In the genomic region with DNA sequence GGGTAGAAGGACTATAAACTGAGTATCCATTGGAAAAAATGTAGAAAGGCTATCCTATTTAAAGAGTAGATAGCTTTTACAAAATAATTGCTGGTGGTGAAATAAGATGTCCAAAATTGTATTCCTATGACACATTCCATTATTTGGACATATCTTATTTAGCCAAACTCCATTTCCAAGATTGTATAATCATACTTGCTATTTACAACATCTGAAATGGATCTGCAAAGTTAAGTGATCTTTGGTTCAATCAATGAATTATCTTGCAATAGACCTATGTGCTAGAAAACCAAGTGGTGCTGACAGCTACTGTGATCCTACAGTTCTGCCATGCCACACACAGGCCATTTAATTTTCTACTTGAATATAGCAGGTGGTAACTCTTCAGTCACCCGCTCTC, we compare ENCODE assay signal across 28 cellular contexts. TPM values are rescaled to one million over a fixed set of nuclear protein-coding genes. Genes with fewer than 3 reads are reported as not detected.
DNase-seq lines count a peak whose midpoint lies in the region; ATAC-seq and TF ChIP-seq lines count a peak whose summit lies in the region.
"Had no signal": no experiment of that assay in that cellular context is flagged by ENCODE, and none has a peak within 500 bp of the region (broad histone marks: within the 10 kb centered on the region; RNA-seq: fewer than 3 reads in every experiment).

No MANE protein-coding gene starts in this region.

- no peak for ATAC-seq in PC-3
- ATAC-seq: GM12878, Panc1 had no signal

- H3K4me1 Mint-ChIP-seq in MCF 10A (ENCODE audit: insufficient read depth, unreplicated experiment), result peaks cover 26% of the 10 kb centered on the region
- H3K4me1 Mint-ChIP-seq in nephron progenitor cell, result no peaks in the 10 kb centered on the region
- peaks cover 13% of the 10 kb centered on the region for H3K4me1 Mint-ChIP-seq in CD14-positive monocyte
- H3K4me1 Mint-ChIP-seq: CD4-positive, alpha-beta memory T cell had no signal

- H2AFZ ChIP-seq in OCI-LY3 (ENCODE audit: low read depth, low read length) (no peak overlapping the region), PC-3 (ENCODE audit: low read length) (no peak overlapping the region)

- intact Hi-C loops in MCF 10A (cut with micrococcal nuclease) (no loop called here), breast epithelium (cut with DNase I; ENCODE audit: low total_unique reads) (no loop called here), PC-3 (cut with micrococcal nuclease) (no loop called here), CD14-positive monocyte (cut with micrococcal nuclease) (no loop called here)

- H3K4me3 ChIP-seq in breast epithelium (no peak overlapping the region), OCI-LY3 (ENCODE audit: low read length) (no peak overlapping the region), PC-3 (ENCODE audit: low read length) (no peak overlapping the region)
- H3K4me3 ChIP-seq: BLaER1 treated with 17β-estradiol and CSF1 and Interleukin-3, amounts not matched to agents 10 nM and 100 nM; GM12878; HAP-1 had no signal

- H3K27me3 Mint-ChIP-seq in MCF 10A (ENCODE audit: insufficient read depth, unreplicated experiment) (no peaks in the 10 kb centered on the region), nephron progenitor cell (ENCODE audit: low read depth, poor library complexity) (peaks cover 6% of the 10 kb centered on the region), CD14-positive monocyte (ENCODE audit: low read depth in 3 of 3) (peaks cover 0 to 2% (median 0%) of the 10 kb centered on the region in 3 donors)

- no peaks in the 10 kb centered on the region for H3K79me2 ChIP-seq in OCI-LY3 (ENCODE audit: low read length)
- peaks cover 94% of the 10 kb centered on the region for H3K79me2 ChIP-seq in PC-3 (ENCODE audit: low read length)

- H3K36me3 ChIP-seq in breast epithelium (no peaks in the 10 kb centered on the region), OCI-LY3 (replicated peaks; ENCODE audit: low read depth, low read length) (no peaks in the 10 kb centered on the region), PC-3 (ENCODE audit: low read depth, low read length) (peaks cover 65% of the 10 kb centered on the region)
- H3K36me3 ChIP-seq: BLaER1 treated with 17β-estradiol and CSF1 and Interleukin-3, amounts not matched to agents 10 nM and 100 nM; HAP-1 had no signal

- no peak overlapping the region for H3K27ac ChIP-seq in breast epithelium
- no peak overlapping the region for H3K27ac ChIP-seq in OCI-LY3 (ENCODE audit: low read length)
- H3K27ac ChIP-seq in PC-3 (ENCODE audit: low read length), result no peak overlapping the region
- H3K27ac ChIP-seq: BLaER1 treated with 17β-estradiol and CSF1 and Interleukin-3, amounts not matched to agents 10 nM and 100 nM; RWPE1 had no signal

- H3K9me3 ChIP-seq in breast epithelium, result no peaks in the 10 kb centered on the region
- H3K9me3 ChIP-seq in OCI-LY3 (ENCODE audit: insufficient read depth, low read length), result no peaks in the 10 kb centered on the region
- no peaks in the 10 kb centered on the region for H3K9me3 ChIP-seq in PC-3 (ENCODE audit: low read length)
- H3K9me3 ChIP-seq: BLaER1 treated with 17β-estradiol and CSF1 and Interleukin-3, amounts not matched to agents 10 nM and 100 nM; HAP-1 had no signal

- CTCF ChIA-PET in MCF 10A (lab: Yijun Ruan, JAX) (interaction anchor here (0.6 to 1.8 kb wide), 5 partner anchors 9 to 111 kb away, joined by 3 to 6 read pairs (median 4); no protein-coding TSS in a partner anchor), PC-3 (lab: Charles Lee) (no interaction called here)

- H3K4me3 Mint-ChIP-seq in MCF 10A (ENCODE audit: unreplicated experiment) (no peak overlapping the region), nephron progenitor cell (no peak overlapping the region), CD14-positive monocyte (no peak overlapping the region)
- H3K4me3 Mint-ChIP-seq: CD4-positive, alpha-beta memory T cell had no signal

- H4K20me1 ChIP-seq in OCI-LY3 (ENCODE audit: insufficient read depth, low read length) (no peaks in the 10 kb centered on the region), PC-3 (ENCODE audit: low read length) (peaks cover 72% of the 10 kb centered on the region)
- H4K20me1 ChIP-seq: BLaER1 treated with 17β-estradiol and CSF1 and Interleukin-3, amounts not matched to agents 10 nM and 100 nM had no signal

- H3K36me3 Mint-ChIP-seq in MCF 10A (ENCODE audit: insufficient read depth, unreplicated experiment) (peaks cover 20% of the 10 kb centered on the region), nephron progenitor cell (ENCODE audit: low read depth) (no peaks in the 10 kb centered on the region), CD14-positive monocyte (no peaks in the 10 kb centered on the region)
- H3K36me3 Mint-ChIP-seq: CD4-positive, alpha-beta memory T cell had no signal

- BruUV-seq in MCF 10A (replicated peaks; lab: Mats Ljungman, UMichigan) (no TSS peak), PC-3 (replicated peaks; lab: Mats Ljungman, UMichigan) (no TSS peak)

- H3K9ac ChIP-seq in OCI-LY3 (ENCODE audit: low read length), result no peak overlapping the region
- no peak overlapping the region for H3K9ac ChIP-seq in PC-3 (ENCODE audit: low read length)
- H3K9ac ChIP-seq: BLaER1 treated with 17β-estradiol and CSF1 and Interleukin-3, amounts not matched to agents 10 nM and 100 nM had no signal

- no peak for TF ChIP-seq CTCF in MCF 10A (IDR thresholded peaks at IDR 0.05; ENCODE audit: unreplicated experiment)
- no peak for TF ChIP-seq CTCF in breast epithelium (IDR thresholded peaks at IDR 0.05)
- no peak for TF ChIP-seq CTCF in OCI-LY3 (IDR thresholded peaks at IDR 0.05; ENCODE audit: low read depth, low read length)
- TF ChIP-seq CTCF in nephron progenitor cell (IDR thresholded peaks at IDR 0.05), result no peak
- no peak for TF ChIP-seq CTCF in PC-3 (conservative IDR thresholded peaks at IDR 0.05; ENCODE audit: low read depth, low read length)
- TF ChIP-seq CTCF in CD14-positive monocyte (IDR thresholded peaks at IDR 0.05), result no peak

- DNase-seq in MCF 10A (ENCODE audit: unreplicated experiment), result no peak
- no peak for DNase-seq in breast epithelium (ENCODE audit: low spot score in 2 of 2)
- peak; percentile 65 for DNase-seq in fibroblast of peridontal ligament (ENCODE audit: extremely low read depth)
- no peak for DNase-seq in nephron progenitor cell
- no peak for DNase-seq in PC-3
- DNase-seq in hepatic stellate cell (ENCODE audit: low spot score), result no peak
- no peak for DNase-seq in CD14-positive monocyte (ENCODE audit: low spot score)
- DNase-seq: 8988T; AML-193; CD4-positive, alpha-beta memory T cell; COR-L47; EL; GDM1; GOT3; KBM-7; MM.1S; NCI-H1436; NCI-H1930; NCI-H2107; NCI-H446 treated with DMSO at 0.1 percent for 48 hours; NCI-H526 treated with DMSO at 0.1 percent for 48 hours; SHP77 treated with DMSO at 0.1 percent for 48 hours had no signal

- H3K27ac Mint-ChIP-seq in MCF 10A (ENCODE audit: low read depth, unreplicated experiment) (peak overlapping the region; percentile 63), nephron progenitor cell (no peak overlapping the region), CD14-positive monocyte (no peak overlapping the region)
- H3K27ac Mint-ChIP-seq: CD4-positive, alpha-beta memory T cell had no signal

- H3K4me2 ChIP-seq in OCI-LY3 (ENCODE audit: low read length) (peak overlapping the region; percentile 62), PC-3 (ENCODE audit: low read length) (no peak overlapping the region)
- H3K4me2 ChIP-seq: BLaER1 treated with 17β-estradiol and CSF1 and Interleukin-3, amounts not matched to agents 10 nM and 100 nM had no signal

- H3F3A ChIP-seq in PC-3 (ENCODE audit: low read length, unreplicated experiment), result peaks cover 37% of the 10 kb centered on the region

- no peak for TF ChIP-seq POLR2A in breast epithelium (IDR thresholded peaks at IDR 0.05)

- POLR2A ChIA-PET in MCF 10A (lab: Yijun Ruan, JAX), result interaction anchor here (0.9 to 1.4 kb wide), 5 partner anchors 9 to 30 kb away, joined by 3 to 7 read pairs (median 3); no protein-coding TSS in a partner anchor
- POLR2A ChIA-PET in PC-3 (lab: Charles Lee; ENCODE audit: unreplicated experiment), result no interaction called here

- H3K4me1 ChIP-seq in breast epithelium (no peaks in the 10 kb centered on the region), OCI-LY3 (ENCODE audit: low read length) (peaks cover 21% of the 10 kb centered on the region), PC-3 (ENCODE audit: insufficient read depth, low read length) (peaks cover 33% of the 10 kb centered on the region)
- H3K4me1 ChIP-seq: BLaER1 treated with 17β-estradiol and CSF1 and Interleukin-3, amounts not matched to agents 10 nM and 100 nM; HAP-1 had no signal

- H3K9me2 ChIP-seq in PC-3 (replicated peaks; ENCODE audit: low read length), result no peaks in the 10 kb centered on the region

- H3K9me3 Mint-ChIP-seq in MCF 10A (ENCODE audit: unreplicated experiment), result no peaks in the 10 kb centered on the region
- no peaks in the 10 kb centered on the region for H3K9me3 Mint-ChIP-seq in nephron progenitor cell
- no peaks in the 10 kb centered on the region for H3K9me3 Mint-ChIP-seq in CD14-positive monocyte

- H3K27me3 ChIP-seq in breast epithelium (no peaks in the 10 kb centered on the region), OCI-LY3 (ENCODE audit: low read depth, low read length) (no peaks in the 10 kb centered on the region), PC-3 (ENCODE audit: low read length) (no peaks in the 10 kb centered on the region)
- H3K27me3 ChIP-seq: BLaER1 treated with 17β-estradiol and CSF1 and Interleukin-3, amounts not matched to agents 10 nM and 100 nM had no signal

RNA-seq across cellular contexts. Expression of a gene that starts 11.0 kb away (rescaled TPM):
- total RNA-seq in MCF 10A (2022), result 4.1 and 4.5 TPM in 2 replicates
- total RNA-seq in breast epithelium, result 1 to 10 TPM; 2.0 to 2.8 (median 2.4) TPM
- total RNA-seq in PC-3 (2014; rRNA removed), result 5.4 and 5.7 TPM in 2 replicates
- polyA plus RNA-seq in CD14-positive monocyte, result not detected
- total RNA-seq: CD4-positive, alpha-beta memory T cell; GM12878 had no signal
- polyA plus RNA-seq: CD4-positive, alpha-beta memory T cell; GM12878 had no signal
